In the genomic region with DNA sequence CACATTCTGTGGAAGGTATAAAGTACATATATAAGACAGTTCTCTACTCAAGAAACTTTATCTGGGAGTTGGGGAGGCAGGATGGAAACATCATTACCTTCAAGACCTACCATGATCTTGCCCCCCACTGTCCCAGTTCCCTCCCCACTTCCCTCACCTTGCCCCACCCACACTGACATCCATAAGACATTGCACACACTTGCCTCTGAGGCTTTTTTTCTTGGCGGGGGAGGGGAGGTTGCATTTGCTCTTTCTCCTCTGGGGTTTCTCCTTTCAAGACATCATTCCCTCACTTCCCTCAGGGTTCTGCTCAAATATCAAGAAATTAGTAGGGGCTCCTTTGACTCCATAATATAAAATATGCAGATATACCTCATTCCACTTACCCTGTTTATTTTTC, we compare ENCODE assay signal across 24 cellular contexts.
A peak's percentile ranks its signal among the peaks of the same experiment; 100 is the strongest.
DNase-seq lines count a peak whose midpoint lies in the region; ATAC-seq, FAIRE-seq and TF ChIP-seq lines count a peak whose summit lies in the region.
"Had no signal": no experiment of that assay in that cellular context is flagged by ENCODE, and none has a peak within 500 bp of the region (broad histone marks: within the 10 kb centered on the region; RNA-seq: fewer than 3 reads in every experiment).

No MANE protein-coding gene starts in this region.

- H3K4me1 Mint-ChIP-seq in T-helper 17 cell = peaks cover 5% of the 10 kb centered on the region
- H3K4me1 Mint-ChIP-seq: B cell had no signal

- dilution Hi-C loops in keratinocyte (cut with MboI; ENCODE audit: extremely low pct_ligation_motif_present, low sequenced_read_pairs) = no loop called here

- intact Hi-C loops in left lung (cut with DNase I) = no loop called here

- no peaks in the 10 kb centered on the region for H3K36me3 Mint-ChIP-seq in T-helper 17 cell (ENCODE audit: low read depth)
- H3K36me3 Mint-ChIP-seq: CD8-positive, alpha-beta T cell had no signal

- H2AFZ ChIP-seq in keratinocyte (ENCODE audit: control insufficient read depth, low read length) = no peak overlapping the region
- no peak overlapping the region for H2AFZ ChIP-seq in osteoblast (ENCODE audit: low read length)

- H3K4me1 ChIP-seq in keratinocyte (ENCODE audit: control insufficient read depth, extremely low read depth, insufficient read depth, low read length) (peaks cover 25% of the 10 kb centered on the region), osteoblast (ENCODE audit: insufficient read depth, low read length) (no peaks in the 10 kb centered on the region), right atrium auricular region (no peaks in the 10 kb centered on the region), left lung (no peaks in the 10 kb centered on the region)
- H3K4me1 ChIP-seq: A549; BLaER1 treated with 17β-estradiol and CSF1 and Interleukin-3, amounts not matched to agents 10 nM and 100 nM had no signal

- H3K4me3 ChIP-seq in keratinocyte (ENCODE audit: control insufficient read depth in 2 of 3, extremely low read depth in 1 of 3, insufficient read depth in 2 of 3, low read depth in 1 of 3, low read length in 3 of 3) (no peak overlapping the region), osteoblast (ENCODE audit: insufficient read depth, low read length) (no peak overlapping the region), right atrium auricular region (no peak overlapping the region), left lung (no peak overlapping the region)
- H3K4me3 ChIP-seq: A549; BLaER1 treated with 17β-estradiol and CSF1 and Interleukin-3, amounts not matched to agents 10 nM and 100 nM; GM12878 had no signal

- TF ChIP-seq CTCF in keratinocyte (optimal IDR thresholded peaks at IDR 0.05 in 1 of 3, IDR thresholded peaks at IDR 0.05 in 1 of 3, conservative IDR thresholded peaks at IDR 0.05 in 1 of 3; ENCODE audit: extremely low read depth in 1 of 3, insufficient read depth in 2 of 3, low read length in 3 of 3) (no peak), osteoblast (IDR thresholded peaks at IDR 0.05; ENCODE audit: extremely low read depth, low read depth, low read length) (no peak), right atrium auricular region (IDR thresholded peaks at IDR 0.05) (no peak), left lung (IDR thresholded peaks at IDR 0.05) (no peak)

- peak; percentile 6 for DNase-seq in DMS53 (lab: John Stamatoyannopoulos, UW)
- no peak for DNase-seq in DMS53 treated with DMSO at 0.1 percent for 48 hours (lab: John Stamatoyannopoulos, UW; ENCODE audit: unreplicated experiment)
- no peak for DNase-seq in T-helper 17 cell
- DNase-seq in keratinocyte (ENCODE audit: low read depth, low spot score) = no peak
- DNase-seq in osteoblast (ENCODE audit: insufficient read length, low spot score, missing footprints) = peak; percentile 26
- DNase-seq in KG1 (lab: John Stamatoyannopoulos, UW) = no peak
- no peak for DNase-seq in right atrium auricular region (ENCODE audit: low spot score)
- DNase-seq in left lung = no peak
- DNase-seq: AML-193; Caco-2; Calu3; CD4-positive, alpha-beta T cell; CD8-positive, alpha-beta T cell; DMS79 treated with DMSO at 0.1 percent for 48 hours; GDM1 had no signal

- H3K9ac ChIP-seq in keratinocyte (ENCODE audit: control insufficient read depth, extremely low read depth, insufficient read depth, low read length) = no peak overlapping the region
- H3K9ac ChIP-seq: BLaER1 treated with 17β-estradiol and CSF1 and Interleukin-3, amounts not matched to agents 10 nM and 100 nM had no signal

- H3K9me3 ChIP-seq in T-helper 17 cell (ENCODE audit: control insufficient read depth, low read length, poor library complexity, severe bottlenecking) (no peaks in the 10 kb centered on the region), keratinocyte (ENCODE audit: control insufficient read depth, low read depth, low read length) (no peaks in the 10 kb centered on the region), osteoblast (ENCODE audit: low read depth, low read length) (no peaks in the 10 kb centered on the region), right atrium auricular region (no peaks in the 10 kb centered on the region), left lung (no peaks in the 10 kb centered on the region)
- H3K9me3 ChIP-seq: A549; BLaER1 treated with 17β-estradiol and CSF1 and Interleukin-3, amounts not matched to agents 10 nM and 100 nM; Caco-2 had no signal

- H3K27ac ChIP-seq in keratinocyte (ENCODE audit: control insufficient read depth, insufficient read depth, low read length) = no peak overlapping the region
- no peak overlapping the region for H3K27ac ChIP-seq in osteoblast (ENCODE audit: low read depth, low read length)
- H3K27ac ChIP-seq in right atrium auricular region = no peak overlapping the region
- no peak overlapping the region for H3K27ac ChIP-seq in left lung
- H3K27ac ChIP-seq: 22Rv1; A549; BLaER1 treated with 17β-estradiol and CSF1 and Interleukin-3, amounts not matched to agents 10 nM and 100 nM; C4-2B had no signal

- H4K20me1 ChIP-seq in keratinocyte (ENCODE audit: control insufficient read depth, extremely low read depth, insufficient read depth, low read length) (no peaks in the 10 kb centered on the region), osteoblast (ENCODE audit: insufficient read depth, low read length) (no peaks in the 10 kb centered on the region)
- H4K20me1 ChIP-seq: BLaER1 treated with 17β-estradiol and CSF1 and Interleukin-3, amounts not matched to agents 10 nM and 100 nM had no signal

- H3K4me2 ChIP-seq in keratinocyte (ENCODE audit: control insufficient read depth, extremely low read depth, insufficient read depth, low read depth, low read length) = no peak overlapping the region
- no peak overlapping the region for H3K4me2 ChIP-seq in osteoblast (ENCODE audit: insufficient read depth, low read length)
- H3K4me2 ChIP-seq: A549; BLaER1 treated with 17β-estradiol and CSF1 and Interleukin-3, amounts not matched to agents 10 nM and 100 nM had no signal

- H3K27me3 ChIP-seq in keratinocyte (ENCODE audit: control insufficient read depth, extremely low read depth, insufficient read depth, low read length) (no peaks in the 10 kb centered on the region), osteoblast (ENCODE audit: insufficient read depth, low read length) (no peaks in the 10 kb centered on the region), right atrium auricular region (no peaks in the 10 kb centered on the region), left lung (no peaks in the 10 kb centered on the region)
- H3K27me3 ChIP-seq: BLaER1 treated with 17β-estradiol and CSF1 and Interleukin-3, amounts not matched to agents 10 nM and 100 nM had no signal

- H3K79me2 ChIP-seq in keratinocyte (ENCODE audit: control insufficient read depth, insufficient read depth, low read length) (no peaks in the 10 kb centered on the region), osteoblast (ENCODE audit: insufficient read depth, low read length) (no peaks in the 10 kb centered on the region)

- peak overlapping the region; percentile 34 for H3K27ac Mint-ChIP-seq in T-helper 17 cell
- H3K27ac Mint-ChIP-seq: B cell; CD4-positive, alpha-beta T cell; CD8-positive, alpha-beta T cell had no signal

- no peaks in the 10 kb centered on the region for H3K9me1 ChIP-seq in keratinocyte (ENCODE audit: control insufficient read depth, extremely low read depth, insufficient read depth, low read length)

- peak; percentile 29 for FAIRE-seq in keratinocyte (lab: Jason Lieb, UNC)
- FAIRE-seq: A549, D721Med, GM12878, GM12892, GM18507 had no signal

- H3K4me3 Mint-ChIP-seq in T-helper 17 cell = no peak overlapping the region
- H3K4me3 Mint-ChIP-seq: B cell; CD4-positive, alpha-beta T cell; CD8-positive, alpha-beta T cell had no signal

- peaks cover 54% of the 10 kb centered on the region for H3K27me3 Mint-ChIP-seq in T-helper 17 cell

- H3K36me3 ChIP-seq in keratinocyte (ENCODE audit: control insufficient read depth in 2 of 2, extremely low read depth in 1 of 2, insufficient read depth in 2 of 2, low read length in 2 of 2) (no peaks in the 10 kb centered on the region), osteoblast (ENCODE audit: insufficient read depth, low read length) (no peaks in the 10 kb centered on the region), right atrium auricular region (no peaks in the 10 kb centered on the region), left lung (no peaks in the 10 kb centered on the region)
- H3K36me3 ChIP-seq: BLaER1 treated with 17β-estradiol and CSF1 and Interleukin-3, amounts not matched to agents 10 nM and 100 nM had no signal

- ATAC-seq in T-helper 17 cell = no peak
- ATAC-seq in left lung = no peak
- ATAC-seq: A549; CD8-positive, alpha-beta T cell; GM12878 had no signal

Comparison
In these comparisons a context has a peak if more than half of its experiments do, and no peak if none do; other contexts are left out.
1. DNase-seq: peak in DMS53 (single experiment) and osteoblast (single experiment); none in DMS53 treated with DMSO at 0.1 percent for 48 hours (single experiment), T-helper 17 cell (0 of 3), keratinocyte (single experiment), KG1 (single experiment), right atrium auricular region (single experiment) and left lung (0 of 2).